ENCODE assay signal across 1 cellular context in genomic region chr10:56496087-56496486, GRCh38.
TF ChIP-seq lines count a peak whose summit lies in the region.

No MANE protein-coding gene starts in this region.

TF ChIP-seq in GM12878, 131 proteins besides CTCF, POLR2A, EP300 and RAD21 (continued from another document):
- TF ChIP-seq ATF7 (IDR thresholded peaks at IDR 0.05; ENCODE audit: low read depth): peak; percentile 42; the same call in 1 of the 2 replicates
- TF ChIP-seq ESRRA (IDR thresholded peaks at IDR 0.05; ENCODE audit: low read length): no peak
- TF ChIP-seq SPI1 (IDR thresholded peaks at IDR 0.05; ENCODE audit: borderline replicate concordance, insufficient read depth, low read depth, low read length): no peak
- TF ChIP-seq MTA3 (IDR thresholded peaks at IDR 0.05; ENCODE audit: borderline replicate concordance, low read length): no peak
- TF ChIP-seq TARDBP (IDR thresholded peaks at IDR 0.05; ENCODE audit: borderline replicate concordance): no peak
- TF ChIP-seq USF2 (IDR thresholded peaks at IDR 0.05; ENCODE audit: borderline replicate concordance, low read depth, low read length): no peak
- no peak for TF ChIP-seq RAD51 (IDR thresholded peaks at IDR 0.05)
- no peak for TF ChIP-seq FOS (IDR thresholded peaks at IDR 0.05; ENCODE audit: borderline replicate concordance, extremely low read depth, insufficient read length)
- no peak for TF ChIP-seq MYC (IDR thresholded peaks at IDR 0.05; ENCODE audit: insufficient read depth, insufficient read length, insufficient replicate concordance, low read length, severe bottlenecking)
- TF ChIP-seq ZBED1 (IDR thresholded peaks at IDR 0.05; ENCODE audit: borderline replicate concordance): no peak
- no peak for TF ChIP-seq YBX1 (IDR thresholded peaks at IDR 0.05)
- no peak for TF ChIP-seq GABPA (IDR thresholded peaks at IDR 0.05; ENCODE audit: low read depth)
- TF ChIP-seq RB1 (IDR thresholded peaks at IDR 0.05; ENCODE audit: borderline replicate concordance): no peak
- TF ChIP-seq BCLAF1 (IDR thresholded peaks at IDR 0.05): no peak
- 0 out of 2 replicates have a peak, but pooled peaks have one; percentile 29 for TF ChIP-seq GATAD2B (conservative IDR thresholded peaks at IDR 0.05; ENCODE audit: low read depth)
- TF ChIP-seq ZZZ3 (IDR thresholded peaks at IDR 0.05; ENCODE audit: control insufficient read depth, insufficient read length, low read depth): no peak
- TF ChIP-seq CHD2 (IDR thresholded peaks at IDR 0.05; ENCODE audit: borderline replicate concordance, low read depth, low read length): no peak
- TF ChIP-seq RELB (IDR thresholded peaks at IDR 0.05; ENCODE audit: low read depth): peak; percentile 70; the same call in 1 of the 2 replicates
- TF ChIP-seq MTA2 (IDR thresholded peaks at IDR 0.05; ENCODE audit: low read depth): peak; percentile 97
- TF ChIP-seq NKRF (conservative IDR thresholded peaks at IDR 0.05): no peak
- TF ChIP-seq BACH1 (IDR thresholded peaks at IDR 0.05; ENCODE audit: borderline replicate concordance): peak; percentile 62; the same call in 1 of the 2 replicates
- TF ChIP-seq PBX3 (IDR thresholded peaks at IDR 0.05; ENCODE audit: insufficient replicate concordance, low read depth, low read length): no peak
- TF ChIP-seq IKZF1 (conservative IDR thresholded peaks at IDR 0.05): peak; percentile 59
- peak; percentile 68 for TF ChIP-seq RUNX3 (IDR thresholded peaks at IDR 0.05; ENCODE audit: low read length)
- TF ChIP-seq POLR2AphosphoS2 (IDR thresholded peaks at IDR 0.05; ENCODE audit: low read depth, low read length): no peak
- no peak for TF ChIP-seq KAT2A (conservative IDR thresholded peaks at IDR 0.05; ENCODE audit: control insufficient read depth, low read depth, low read length)
- no peak for TF ChIP-seq TAF1 (IDR thresholded peaks at IDR 0.05; ENCODE audit: borderline replicate concordance, low read depth, low read length)
- TF ChIP-seq TCF7 (IDR thresholded peaks at IDR 0.05; ENCODE audit: borderline replicate concordance): no peak
- no peak for TF ChIP-seq SMC3 (IDR thresholded peaks at IDR 0.05; ENCODE audit: borderline replicate concordance, low read length)
- no peak for TF ChIP-seq SUPT20H (IDR thresholded peaks at IDR 0.05; ENCODE audit: borderline replicate concordance, control insufficient read depth, low read depth, low read length)
- TF ChIP-seq NRF1 (conservative IDR thresholded peaks at IDR 0.05; ENCODE audit: low read depth, low read length): no peak
- no peak for TF ChIP-seq LARP7 (IDR thresholded peaks at IDR 0.05)
- no peak for TF ChIP-seq CBX3 (IDR thresholded peaks at IDR 0.05; ENCODE audit: borderline replicate concordance, low read depth)
- TF ChIP-seq SREBF1 (IDR thresholded peaks at IDR 0.05; ENCODE audit: low read length): no peak
- TF ChIP-seq BCL11A (IDR thresholded peaks at IDR 0.05; ENCODE audit: low read depth, low read length): peak; percentile 62
- no peak for TF ChIP-seq BCL3 (IDR thresholded peaks at IDR 0.05; ENCODE audit: borderline replicate concordance, insufficient read depth, low read depth, low read length, poor library complexity, severe bottlenecking)
- TF ChIP-seq CREM (IDR thresholded peaks at IDR 0.05; ENCODE audit: low read depth): no peak
- no peak for TF ChIP-seq MLLT1 (IDR thresholded peaks at IDR 0.05)
